ENCODE assay signal across 10 cellular contexts in genomic region chr13:52405767-52406494, GRCh38. TPM values are rescaled to one million over a fixed set of nuclear protein-coding genes. Genes with fewer than 3 reads are reported as not detected.
DNase-seq lines count a peak whose midpoint lies in the region; ATAC-seq and TF ChIP-seq lines count a peak whose summit lies in the region.
"Had no signal": no experiment of that assay in that cellular context is flagged by ENCODE, and none has a peak within 500 bp of the region (broad histone marks: within the 10 kb centered on the region; RNA-seq: fewer than 3 reads in every experiment).

Gene THSD1 (minus strand): TSS chr13:52406172. CDS start chr13:52402600, 3,572 bp downstream.

- no peaks in the 10 kb centered on the region for H3K4me1 Mint-ChIP-seq in activated T-helper 17 cell treated with anti-CD3 and anti-CD28 coated beads, Interleukin-2, amount 50 U/mL, for 72 hours
- peaks cover 17% of the 10 kb centered on the region for H3K4me1 Mint-ChIP-seq in neural crest cell

- H3K27me3 Mint-ChIP-seq in activated T-helper 17 cell treated with anti-CD3 and anti-CD28 coated beads, Interleukin-2, amount 50 U/mL, for 72 hours = peaks cover 12% of the 10 kb centered on the region
- peaks cover 40% of the 10 kb centered on the region for H3K27me3 Mint-ChIP-seq in neural crest cell (ENCODE audit: low read depth)

- H3K36me3 Mint-ChIP-seq in activated T-helper 17 cell treated with anti-CD3 and anti-CD28 coated beads, Interleukin-2, amount 50 U/mL, for 72 hours (ENCODE audit: low read depth) = peaks cover 5% of the 10 kb centered on the region
- H3K36me3 Mint-ChIP-seq in neural crest cell (ENCODE audit: low read depth) = peaks cover 15% of the 10 kb centered on the region

- peak within 1 kb of the TSS; percentile 58 for H3K4me3 ChIP-seq in HUES64 (ENCODE audit: low read length)

- H3K36me3 ChIP-seq in HUES64 (ENCODE audit: insufficient read depth, low read length) = 0 out of 2 replicates have a peak, but pooled peaks cover 4% of the 10 kb centered on the region
- H3K36me3 ChIP-seq: neutrophil had no signal

- ATAC-seq in activated T-helper 17 cell treated with anti-CD3 and anti-CD28 coated beads, Interleukin-2, amount 50 U/mL, for 72 hours (replicated peaks) = peak; percentile 52
- peak; percentile 77 for ATAC-seq in foreskin keratinocyte
- ATAC-seq: HCT116 had no signal

- no peaks in the 10 kb centered on the region for H3K9me3 Mint-ChIP-seq in activated T-helper 17 cell treated with anti-CD3 and anti-CD28 coated beads, Interleukin-2, amount 50 U/mL, for 72 hours
- H3K9me3 Mint-ChIP-seq in neural crest cell = no peaks in the 10 kb centered on the region

- no peak within 1 kb of the TSS for H3K27ac ChIP-seq in HUES64 (ENCODE audit: low read depth, low read length)
- H3K27ac ChIP-seq in foreskin keratinocyte = peak within 1 kb of the TSS; percentile 51
- H3K27ac ChIP-seq: neutrophil had no signal

- H3K27ac Mint-ChIP-seq in activated T-helper 17 cell treated with anti-CD3 and anti-CD28 coated beads, Interleukin-2, amount 50 U/mL, for 72 hours = no peak within 1 kb of the TSS
- no peak within 1 kb of the TSS for H3K27ac Mint-ChIP-seq in neural crest cell (ENCODE audit: unreplicated experiment)

- WGBS in HUES64 = 2% methylated on average over 68 of the region's 68 CpGs

- peak within 1 kb of the TSS; percentile 25; the same call in 1 of the 2 replicates for H3K9ac ChIP-seq in HUES64 (ENCODE audit: low read depth, low read length)

- H3K4me3 Mint-ChIP-seq in activated T-helper 17 cell treated with anti-CD3 and anti-CD28 coated beads, Interleukin-2, amount 50 U/mL, for 72 hours = peak within 1 kb of the TSS; percentile 62
- H3K4me3 Mint-ChIP-seq in neural crest cell = peak within 1 kb of the TSS; percentile 59

- DNase-seq in stimulated activated CD4-positive, alpha-beta T cell treated with anti-CD3 and anti-CD28 coated beads, Interleukin-4, amount 100 ng/mL, for 1 hour = peak; percentile 9
- DNase-seq in stimulated activated CD4-positive, alpha-beta T cell treated with anti-CD3 and anti-CD28 coated beads, Interleukin-1b, Interleukin-23, amount 100 ng/mL, for 48 hours = no peak
- DNase-seq in foreskin keratinocyte (peak in 1 of 2 donors; percentile 35), neural crest cell (ENCODE audit: low read depth, low spot score) (no peak), middle frontal gyrus (ENCODE audit: extremely low spot score, low spot score) (no peak), putamen (ENCODE audit: low spot score) (no peak)

- no peaks in the 10 kb centered on the region for H3K9me3 ChIP-seq in HUES64 (ENCODE audit: insufficient read depth, low read depth, low read length)
- H3K9me3 ChIP-seq: neutrophil had no signal

- TF ChIP-seq CTCF in foreskin keratinocyte (conservative IDR thresholded peaks at IDR 0.05) (no peak), neural crest cell (conservative IDR thresholded peaks at IDR 0.05) (no peak)

- peaks cover 32% of the 10 kb centered on the region for H3K27me3 ChIP-seq in HUES64 (ENCODE audit: insufficient read depth, low read length)
- H3K27me3 ChIP-seq in foreskin keratinocyte = no peaks in the 10 kb centered on the region

- H3K4me1 ChIP-seq in HUES64 (ENCODE audit: insufficient read depth, low read length) (peaks cover 4% of the 10 kb centered on the region; the same call in 1 of the 2 replicates), foreskin keratinocyte (peaks cover 4% of the 10 kb centered on the region)

RNA-seq across cellular contexts. Expression of gene THSD1, which starts in this region (rescaled TPM):
- 0.10 TPM for polyA plus RNA-seq in HUES64 (2013, experiment 1 of 2)
- not detected for polyA plus RNA-seq in HUES64 (2013, experiment 2 of 2)
- under 1 TPM; 0.32 to 0.54 TPM for total RNA-seq in activated T-helper 17 cell treated with anti-CD3 and anti-CD28 coated beads, Interleukin-2, amount 50 U/mL, for 72 hours
- total RNA-seq in foreskin keratinocyte (9.8 TPM in 2 replicates), neural crest cell (0.75 and 1.1 TPM in 2 replicates)
- polyA plus RNA-seq in foreskin keratinocyte = 5.1 and 5.7 TPM in 2 replicates

Comparison
In these comparisons a context has a peak if more than half of its experiments do, and no peak if none do; other contexts are left out.
1. Peak in ATAC-seq in activated T-helper 17 cell treated with anti-CD3 and anti-CD28 coated beads, Interleukin-2, amount 50 U/mL, for 72 hours; RNA of the gene not detected or under 1 TPM.